Comparison of ENCODE assay signal across 20 cellular contexts in genomic region chr22:45963821-45964220, GRCh38. TPM values are rescaled to one million over a fixed set of nuclear protein-coding genes. Genes with fewer than 3 reads are reported as not detected.
A peak's percentile ranks its signal among the peaks of the same experiment; 100 is the strongest.
DNase-seq lines count a peak whose midpoint lies in the region; ATAC-seq and TF ChIP-seq lines count a peak whose summit lies in the region.
"Had no signal": no experiment of that assay in that cellular context is flagged by ENCODE, and none has a peak within 500 bp of the region (broad histone marks: within the 10 kb centered on the region; RNA-seq: fewer than 3 reads in every experiment).

No MANE protein-coding gene starts in this region.

- ATAC-seq in Panc1 (no peak), foreskin keratinocyte (no peak)
- ATAC-seq in naive thymus-derived CD4-positive, alpha-beta T cell = no peak

- no peaks in the 10 kb centered on the region for H3K27me3 ChIP-seq in Panc1 (ENCODE audit: control insufficient read depth, insufficient read depth, low read length)
- no peaks in the 10 kb centered on the region for H3K27me3 ChIP-seq in foreskin keratinocyte
- no peaks in the 10 kb centered on the region for H3K27me3 ChIP-seq in osteoblast (ENCODE audit: insufficient read depth, low read length)
- H3K27me3 ChIP-seq in naive thymus-derived CD4-positive, alpha-beta T cell (ENCODE audit: control insufficient read depth in 2 of 2, insufficient read depth in 2 of 2, low read length in 2 of 2) = no peaks in the 10 kb centered on the region

- POLR2A ChIA-PET in Panc1 (lab: Charles Lee) = no interaction called here
- POLR2A ChIA-PET in naive thymus-derived CD4-positive, alpha-beta T cell (lab: Charles Lee) = no interaction called here

- H3K4me3 ChIP-seq in Panc1 (ENCODE audit: low read depth in 2 of 2, low read length in 2 of 2) (no peak overlapping the region), osteoblast (ENCODE audit: insufficient read depth, low read length) (no peak overlapping the region)
- no peak overlapping the region for H3K4me3 ChIP-seq in naive thymus-derived CD4-positive, alpha-beta T cell (ENCODE audit: low read length)

- H3K9me3 Mint-ChIP-seq in naive thymus-derived CD4-positive, alpha-beta T cell = no peaks in the 10 kb centered on the region
- H3K9me3 Mint-ChIP-seq in activated T-helper 1 cell treated with anti-CD3 and anti-CD28 coated beads, Interleukin-12 subunit alpha, Interleukin-12 subunit beta, Interleukin-2, Interleukin-4 antibody, amounts not matched to agents 30 ng/mL and 10 ng/mL and 1 ng/mL, durations not matched to agents 14 hours and 24 hours and 36 hours = no peaks in the 10 kb centered on the region
- H3K9me3 Mint-ChIP-seq: CD4-positive, alpha-beta memory T cell had no signal

- no peak overlapping the region for H2AFZ ChIP-seq in osteoblast (ENCODE audit: low read length)

- DNase-seq in Panc1 (ENCODE audit: low read depth, low spot score) = no peak
- DNase-seq in foreskin keratinocyte = no peak
- peak; percentile 76 for DNase-seq in osteoblast (ENCODE audit: insufficient read length, low spot score, missing footprints)
- DNase-seq in naive thymus-derived CD4-positive, alpha-beta T cell = no peak
- DNase-seq in kidney glomerular epithelial cell (lab: John Stamatoyannopoulos, UW) = no peak
- DNase-seq in activated T-helper 1 cell treated with anti-CD3 and anti-CD28 coated beads, Interleukin-12 subunit alpha, Interleukin-12 subunit beta, Interleukin-2, Interleukin-4 antibody, amounts not matched to agents 30 ng/mL and 10 ng/mL and 1 ng/mL, durations not matched to agents 14 hours and 24 hours and 36 hours (ENCODE audit: low spot score) = no peak
- DNase-seq: 8988T; C1 segment of cervical spinal cord; Calu3; CD4-positive, alpha-beta memory T cell; COR-L47; DMS53; DMS79 treated with DMSO at 0.1 percent for 48 hours; GF-D8; GOT3; H7; HCEC 1CT had no signal

- no peaks in the 10 kb centered on the region for H3K4me1 Mint-ChIP-seq in naive thymus-derived CD4-positive, alpha-beta T cell
- H3K4me1 Mint-ChIP-seq in activated T-helper 1 cell treated with anti-CD3 and anti-CD28 coated beads, Interleukin-12 subunit alpha, Interleukin-12 subunit beta, Interleukin-2, Interleukin-4 antibody, amounts not matched to agents 30 ng/mL and 10 ng/mL and 1 ng/mL, durations not matched to agents 14 hours and 24 hours and 36 hours (ENCODE audit: low read depth) = no peaks in the 10 kb centered on the region
- H3K4me1 Mint-ChIP-seq: CD4-positive, alpha-beta memory T cell had no signal

- intact Hi-C loops in Panc1 (cut with micrococcal nuclease; ENCODE audit: unreplicated experiment) = no loop called here
- intact Hi-C loops in naive thymus-derived CD4-positive, alpha-beta T cell (cut with micrococcal nuclease) = no loop called here
- intact Hi-C loops in activated T-helper 1 cell treated with anti-CD3 and anti-CD28 coated beads, Interleukin-12 subunit alpha, Interleukin-12 subunit beta, Interleukin-2, Interleukin-4 antibody, amounts not matched to agents 30 ng/mL and 10 ng/mL and 1 ng/mL, durations not matched to agents 14 hours and 24 hours and 36 hours (cut with micrococcal nuclease) = no loop called here

- BruUV-seq in Panc1 (replicated peaks; lab: Mats Ljungman, UMichigan) = no TSS peak

- no peak overlapping the region for H3K4me3 Mint-ChIP-seq in naive thymus-derived CD4-positive, alpha-beta T cell
- no peak overlapping the region for H3K4me3 Mint-ChIP-seq in activated T-helper 1 cell treated with anti-CD3 and anti-CD28 coated beads, Interleukin-12 subunit alpha, Interleukin-12 subunit beta, Interleukin-2, Interleukin-4 antibody, amounts not matched to agents 30 ng/mL and 10 ng/mL and 1 ng/mL, durations not matched to agents 14 hours and 24 hours and 36 hours
- H3K4me3 Mint-ChIP-seq: CD4-positive, alpha-beta memory T cell had no signal

- H3K4me1 ChIP-seq in Panc1 (ENCODE audit: control insufficient read depth, insufficient read depth, low read length) (peaks cover 95% of the 10 kb centered on the region), foreskin keratinocyte (peaks cover 42% of the 10 kb centered on the region), osteoblast (ENCODE audit: insufficient read depth, low read length) (peaks cover 6% of the 10 kb centered on the region)
- no peaks in the 10 kb centered on the region for H3K4me1 ChIP-seq in naive thymus-derived CD4-positive, alpha-beta T cell (ENCODE audit: control insufficient read depth in 2 of 2, insufficient read depth in 2 of 2, low read length in 2 of 2)

- in situ Hi-C loops in Panc1 (cut with HindIII; ENCODE audit: low pct_unique_long_range_greater_than_20kb, low sequenced_read_pairs) = no loop called here

- H4K20me1 ChIP-seq in osteoblast (ENCODE audit: insufficient read depth, low read length) = no peaks in the 10 kb centered on the region

- no peaks in the 10 kb centered on the region for H3K36me3 Mint-ChIP-seq in naive thymus-derived CD4-positive, alpha-beta T cell
- H3K36me3 Mint-ChIP-seq in activated T-helper 1 cell treated with anti-CD3 and anti-CD28 coated beads, Interleukin-12 subunit alpha, Interleukin-12 subunit beta, Interleukin-2, Interleukin-4 antibody, amounts not matched to agents 30 ng/mL and 10 ng/mL and 1 ng/mL, durations not matched to agents 14 hours and 24 hours and 36 hours (ENCODE audit: low read depth) = no peaks in the 10 kb centered on the region
- H3K36me3 Mint-ChIP-seq: CD4-positive, alpha-beta memory T cell had no signal

- H3K27me3 Mint-ChIP-seq in naive thymus-derived CD4-positive, alpha-beta T cell = peaks cover 10 to 27% (median 15%) of the 10 kb centered on the region in 5 donors
- peaks cover 11% of the 10 kb centered on the region for H3K27me3 Mint-ChIP-seq in activated T-helper 1 cell treated with anti-CD3 and anti-CD28 coated beads, Interleukin-12 subunit alpha, Interleukin-12 subunit beta, Interleukin-2, Interleukin-4 antibody, amounts not matched to agents 30 ng/mL and 10 ng/mL and 1 ng/mL, durations not matched to agents 14 hours and 24 hours and 36 hours (ENCODE audit: insufficient read depth)

- no peak for TF ChIP-seq CTCF in Panc1 (IDR thresholded peaks at IDR 0.05)
- no peak for TF ChIP-seq CTCF in foreskin keratinocyte (conservative IDR thresholded peaks at IDR 0.05)
- TF ChIP-seq CTCF in osteoblast (IDR thresholded peaks at IDR 0.05; ENCODE audit: extremely low read depth, low read depth, low read length) = no peak

- CTCF ChIA-PET in Panc1 (lab: Charles Lee) = no interaction called here
- CTCF ChIA-PET in naive thymus-derived CD4-positive, alpha-beta T cell (lab: Charles Lee) = no interaction called here

- H3K36me3 ChIP-seq in Panc1 (ENCODE audit: control insufficient read depth, insufficient read depth, low read length) (no peaks in the 10 kb centered on the region), osteoblast (ENCODE audit: insufficient read depth, low read length) (no peaks in the 10 kb centered on the region)
- H3K36me3 ChIP-seq in naive thymus-derived CD4-positive, alpha-beta T cell (ENCODE audit: control insufficient read depth in 2 of 3, insufficient read depth in 3 of 3, low read length in 3 of 3) = no peaks in the 10 kb centered on the region

- H3K9me3 ChIP-seq in Panc1 (ENCODE audit: control insufficient read depth, insufficient read depth, low read depth, low read length) (no peaks in the 10 kb centered on the region), osteoblast (ENCODE audit: low read depth, low read length) (no peaks in the 10 kb centered on the region)
- no peaks in the 10 kb centered on the region for H3K9me3 ChIP-seq in naive thymus-derived CD4-positive, alpha-beta T cell (ENCODE audit: control insufficient read depth in 2 of 3, low read length in 3 of 3)

- H3K27ac ChIP-seq in Panc1 (ENCODE audit: low read length) (peak overlapping the region; percentile 93), foreskin keratinocyte (peak overlapping the region; percentile 78), osteoblast (ENCODE audit: low read depth, low read length) (no peak overlapping the region)
- H3K27ac ChIP-seq in naive thymus-derived CD4-positive, alpha-beta T cell (ENCODE audit: low read depth, low read length) = no peak overlapping the region

- no peak overlapping the region for H3K4me2 ChIP-seq in osteoblast (ENCODE audit: insufficient read depth, low read length)

- H3K27ac Mint-ChIP-seq in naive thymus-derived CD4-positive, alpha-beta T cell = no peak overlapping the region
- H3K27ac Mint-ChIP-seq in activated T-helper 1 cell treated with anti-CD3 and anti-CD28 coated beads, Interleukin-12 subunit alpha, Interleukin-12 subunit beta, Interleukin-2, Interleukin-4 antibody, amounts not matched to agents 30 ng/mL and 10 ng/mL and 1 ng/mL, durations not matched to agents 14 hours and 24 hours and 36 hours = no peak overlapping the region
- H3K27ac Mint-ChIP-seq: CD4-positive, alpha-beta memory T cell had no signal

- no peaks in the 10 kb centered on the region for H3K79me2 ChIP-seq in osteoblast (ENCODE audit: insufficient read depth, low read length)

RNA-seq across cellular contexts. Expression of gene WNT7B, which starts 13.1 kb away (rescaled TPM):
- total RNA-seq in Panc1 (2021; ENCODE audit: unreplicated experiment) = 52.1 TPM
- 46.4 TPM for polyA plus RNA-seq in Panc1 (2012; ENCODE audit: insufficient read length)
- total RNA-seq in foreskin keratinocyte = 9.5 and 41.8 TPM in 2 replicates
- 14.0 and 50.2 TPM in 2 replicates for polyA plus RNA-seq in foreskin keratinocyte
- total RNA-seq in osteoblast = 0.59 TPM in 1 of 2 replicates, not detected in the other
- total RNA-seq in naive thymus-derived CD4-positive, alpha-beta T cell = not detected
- polyA plus RNA-seq in naive thymus-derived CD4-positive, alpha-beta T cell = not detected
- total RNA-seq in activated T-helper 1 cell treated with anti-CD3 and anti-CD28 coated beads, Interleukin-12 subunit alpha, Interleukin-12 subunit beta, Interleukin-2, Interleukin-4 antibody, amounts not matched to agents 30 ng/mL and 10 ng/mL and 1 ng/mL, durations not matched to agents 14 hours and 24 hours and 36 hours = not detected in 2 replicates
- total RNA-seq: A673; CD4-positive, alpha-beta memory T cell; G401 had no signal
- polyA plus RNA-seq: BJ; CD4-positive, alpha-beta memory T cell had no signal

Comparison
In these comparisons a context has a peak if more than half of its experiments do, and no peak if none do; other contexts are left out.
1. H3K27ac ChIP-seq: peak in Panc1 (single experiment) and foreskin keratinocyte (single experiment); none in osteoblast (single experiment) and naive thymus-derived CD4-positive, alpha-beta T cell (single experiment).